18 cellular contexts compared by ENCODE assay signal in the genomic region with DNA sequence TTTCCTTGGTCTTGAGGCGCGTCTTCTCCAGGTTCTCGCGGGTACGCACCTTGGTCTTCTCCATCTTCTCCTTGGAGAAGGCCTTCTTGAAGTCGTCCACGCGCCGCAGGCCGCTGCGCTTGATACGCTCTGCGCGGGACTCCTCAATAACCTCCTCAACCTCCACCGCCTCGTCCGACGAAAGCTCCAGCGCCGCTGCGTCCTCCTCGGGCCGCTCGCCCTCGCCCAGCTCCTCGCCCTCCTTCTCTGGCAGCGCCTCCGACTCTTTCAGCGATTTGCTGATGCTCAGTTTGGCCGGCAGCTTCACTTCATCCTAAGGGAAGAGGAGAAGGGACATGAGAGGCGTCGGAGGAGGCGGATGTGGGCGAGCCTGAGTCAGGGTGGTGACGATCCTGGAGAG.
"Had no signal": no experiment of that assay in that cellular context is flagged by ENCODE, and none has a peak within 500 bp of the region (broad histone marks: within the 10 kb centered on the region; RNA-seq: fewer than 3 reads in every experiment).

No MANE protein-coding gene starts in this region.

- H3K4me3 ChIP-seq: coronary artery, psoas muscle, SK-N-MC, thyroid gland, vagina had no signal

- DNase-seq: activated CD4-positive, alpha-beta T cell treated with anti-CD3 and anti-CD28 coated beads, Interleukin-2, amount 50 U/mL, for 4 hours; activated naive CD4-positive, alpha-beta T cell treated with Interleukin-2 at 50 U/mL for 16 hours; brain microvascular endothelial cell; hypothalamus; islet precursor cell; left colon; naive B cell; psoas muscle; small intestine; stimulated activated CD4-positive, alpha-beta T cell treated with anti-CD3 and anti-CD28 coated beads, Interleukin-15, amount 100 ng/mL, for 24 hours; stimulated activated CD4-positive, alpha-beta T cell treated with anti-CD3 and anti-CD28 coated beads, Interleukin-4, amount 100 ng/mL, for 1 hour had no signal

- ATAC-seq: activated T-helper 17 cell treated with anti-CD3 and anti-CD28 coated beads, Interleukin-2, amount 50 U/mL, for 72 hours; esophagus mucosa; left colon; psoas muscle; right cardiac atrium had no signal

- H3K27me3 ChIP-seq: brain microvascular endothelial cell, thyroid gland, vagina had no signal

- H3K9me3 ChIP-seq: psoas muscle, thyroid gland, vagina had no signal

- H3K27ac ChIP-seq: brain microvascular endothelial cell, SK-N-MC had no signal
